ENCODE assay signal across 8 cellular contexts in the genomic region with DNA sequence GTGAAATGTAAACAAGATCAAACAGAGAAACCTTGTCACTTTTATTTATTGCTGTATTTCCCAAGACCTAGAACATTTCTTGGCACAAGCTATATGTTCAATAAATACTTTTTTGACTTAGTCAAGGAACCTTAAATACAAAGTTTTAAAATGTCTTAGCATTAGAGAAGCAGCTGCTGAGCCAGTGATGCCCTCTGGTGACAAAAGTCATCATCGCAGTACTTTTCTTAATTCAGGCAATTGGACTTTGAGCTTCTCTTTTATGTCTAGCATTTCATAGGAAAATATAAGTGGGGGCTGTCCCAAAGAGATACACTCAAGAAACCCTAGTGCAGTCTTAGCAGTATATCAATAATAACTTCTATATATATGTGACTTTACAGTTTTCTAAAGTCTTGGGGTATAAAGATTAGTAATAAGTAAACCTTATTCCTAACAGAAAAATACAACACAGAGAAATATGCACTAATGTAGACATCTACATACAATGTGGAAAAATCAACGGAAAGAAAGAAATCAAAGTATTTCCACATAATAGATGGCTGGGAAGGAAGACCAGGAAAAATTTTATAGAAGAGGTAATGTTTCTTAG.
DNase-seq lines count a peak whose midpoint lies in the region; ATAC-seq, FAIRE-seq and TF ChIP-seq lines count a peak whose summit lies in the region.

No MANE protein-coding gene starts in this region.

- peaks cover 4% of the 10 kb centered on the region for H3K27me3 Mint-ChIP-seq in CD4-positive, alpha-beta T cell
- no peaks in the 10 kb centered on the region for H3K27me3 Mint-ChIP-seq in activated CD4-positive, alpha-beta memory T cell treated with anti-CD3 and anti-CD28 coated beads for 36 hours

- POLR2A ChIA-PET in CD4-positive, alpha-beta T cell (lab: Charles Lee): interaction anchor here (1.2 to 3.9 kb wide), 5 partner anchors 14 to 156 kb away, joined by 3 to 16 read pairs (median 8); a partner anchor contains a TSS
- POLR2A ChIA-PET in activated CD4-positive, alpha-beta memory T cell treated with anti-CD3 and anti-CD28 coated beads for 36 hours (lab: Charles Lee): interaction anchor here (1.2 kb wide), 1 partner anchor 52 kb away, joined by 5 read pairs; no protein-coding TSS in a partner anchor

- H3K9me3 ChIP-seq in CD4-positive, alpha-beta T cell (ENCODE audit: control insufficient read depth, low read length): no peaks in the 10 kb centered on the region
- H3K9me3 ChIP-seq in osteoblast (ENCODE audit: low read depth, low read length): no peaks in the 10 kb centered on the region

- H3K36me3 ChIP-seq in KMS-11 (ENCODE audit: insufficient read depth) (no peaks in the 10 kb centered on the region), osteoblast (ENCODE audit: insufficient read depth, low read length) (no peaks in the 10 kb centered on the region)

- peak; percentile 13 to 45 (median 32) for DNase-seq in CD4-positive, alpha-beta T cell
- peak; percentile 61 for DNase-seq in activated CD4-positive, alpha-beta memory T cell treated with anti-CD3 and anti-CD28 coated beads for 36 hours
- DNase-seq in frontal cortex (ENCODE audit: low spot score in 2 of 2) (no peak), osteoblast (ENCODE audit: insufficient read length, low spot score, missing footprints) (no peak), NCI-H2107 treated with DMSO at 0.1 percent for 48 hours (lab: John Stamatoyannopoulos, UW; ENCODE audit: unreplicated experiment) (no peak)
- peak; percentile 36 for DNase-seq in stimulated activated CD4-positive, alpha-beta T cell treated with anti-CD3 and anti-CD28 coated beads, Interleukin-2, amount 100 ng/mL, for 4 hours (ENCODE audit: low read depth)

- H2AFZ ChIP-seq in KMS-11 (ENCODE audit: low read depth) (no peak overlapping the region), osteoblast (ENCODE audit: low read length) (no peak overlapping the region)

- TF ChIP-seq CTCF in CD4-positive, alpha-beta T cell (IDR thresholded peaks at IDR 0.05): peak; percentile 96
- peak; percentile 55 for TF ChIP-seq CTCF in KMS-11 (conservative IDR thresholded peaks at IDR 0.05; ENCODE audit: low read depth, low read length)
- no peak for TF ChIP-seq CTCF in osteoblast (IDR thresholded peaks at IDR 0.05; ENCODE audit: extremely low read depth, low read depth, low read length)

- H3K4me3 ChIP-seq in KMS-11 (IDR thresholded peaks at IDR 0.05; ENCODE audit: insufficient read depth, low read depth, low read length) (no peak overlapping the region), osteoblast (ENCODE audit: insufficient read depth, low read length) (no peak overlapping the region)

- no peaks in the 10 kb centered on the region for H3K36me3 Mint-ChIP-seq in CD4-positive, alpha-beta T cell (ENCODE audit: low read depth)
- peaks cover 2% of the 10 kb centered on the region for H3K36me3 Mint-ChIP-seq in activated CD4-positive, alpha-beta memory T cell treated with anti-CD3 and anti-CD28 coated beads for 36 hours

- no peak overlapping the region for H3K9ac ChIP-seq in KMS-11

- peak; percentile 70 for ATAC-seq in CD4-positive, alpha-beta T cell (ENCODE audit: poor library complexity)
- ATAC-seq in GM19351 (IDR thresholded peaks at IDR 0.05; ENCODE audit: unreplicated experiment): peak; percentile 84

- H3K27ac Mint-ChIP-seq in CD4-positive, alpha-beta T cell: no peak overlapping the region
- no peak overlapping the region for H3K27ac Mint-ChIP-seq in activated CD4-positive, alpha-beta memory T cell treated with anti-CD3 and anti-CD28 coated beads for 36 hours

- peaks cover 9% of the 10 kb centered on the region for H3K4me1 Mint-ChIP-seq in CD4-positive, alpha-beta T cell (ENCODE audit: low read depth)
- peaks cover 17% of the 10 kb centered on the region for H3K4me1 Mint-ChIP-seq in activated CD4-positive, alpha-beta memory T cell treated with anti-CD3 and anti-CD28 coated beads for 36 hours (ENCODE audit: low read depth)

- H4K20me1 ChIP-seq in KMS-11 (ENCODE audit: insufficient read depth) (no peaks in the 10 kb centered on the region), osteoblast (ENCODE audit: insufficient read depth, low read length) (no peaks in the 10 kb centered on the region)

- H3K79me2 ChIP-seq in KMS-11 (ENCODE audit: insufficient read depth, low read depth) (no peaks in the 10 kb centered on the region), osteoblast (ENCODE audit: insufficient read depth, low read length) (no peaks in the 10 kb centered on the region)

- H3K4me1 ChIP-seq in KMS-11 (ENCODE audit: low read depth, poor library complexity, severe bottlenecking) (no peaks in the 10 kb centered on the region), osteoblast (ENCODE audit: insufficient read depth, low read length) (no peaks in the 10 kb centered on the region)

- FAIRE-seq in frontal cortex (lab: Jason Lieb, UNC): peak; percentile 88

- no peaks in the 10 kb centered on the region for H3K27me3 ChIP-seq in CD4-positive, alpha-beta T cell (ENCODE audit: control insufficient read depth, insufficient read depth, low read length)
- no peaks in the 10 kb centered on the region for H3K27me3 ChIP-seq in KMS-11 (ENCODE audit: insufficient read depth, low read depth)
- H3K27me3 ChIP-seq in osteoblast (ENCODE audit: insufficient read depth, low read length): no peaks in the 10 kb centered on the region

- no peaks in the 10 kb centered on the region for H3K9me3 Mint-ChIP-seq in CD4-positive, alpha-beta T cell
- H3K9me3 Mint-ChIP-seq in activated CD4-positive, alpha-beta memory T cell treated with anti-CD3 and anti-CD28 coated beads for 36 hours: peaks cover 11% of the 10 kb centered on the region

- CTCF ChIA-PET in CD4-positive, alpha-beta T cell (lab: Charles Lee): interaction anchor here (0.8 to 3.3 kb wide), 26 partner anchors 9 to 293 kb away, joined by 3 to 57 read pairs (median 4); a partner anchor contains a TSS
- CTCF ChIA-PET in activated CD4-positive, alpha-beta memory T cell treated with anti-CD3 and anti-CD28 coated beads for 36 hours (lab: Charles Lee): interaction anchor here (0.6 to 4.4 kb wide), 42 partner anchors 9 to 1198 kb away, joined by 3 to 91 read pairs (median 6); a partner anchor contains a TSS

- H3K4me2 ChIP-seq in KMS-11 (no peak overlapping the region), osteoblast (ENCODE audit: insufficient read depth, low read length) (no peak overlapping the region)

- intact Hi-C loops in CD4-positive, alpha-beta T cell (cut with DNase I, micrococcal nuclease): loop anchor here (1.0 to 5.0 kb wide), 4 partner anchors 13 to 158 kb away; a partner anchor contains a TSS
- intact Hi-C loops in activated CD4-positive, alpha-beta memory T cell treated with anti-CD3 and anti-CD28 coated beads for 36 hours (cut with micrococcal nuclease): loop anchor here (1.0 kb wide), 3 partner anchors 49 to 319 kb away; no protein-coding TSS in a partner anchor

- H3K27ac ChIP-seq in CD4-positive, alpha-beta T cell (ENCODE audit: low read depth, low read length): no peak overlapping the region
- H3K27ac ChIP-seq in KMS-11 (no peak overlapping the region), osteoblast (ENCODE audit: low read depth, low read length) (no peak overlapping the region)

- H3K4me3 Mint-ChIP-seq in CD4-positive, alpha-beta T cell: no peak overlapping the region
- no peak overlapping the region for H3K4me3 Mint-ChIP-seq in activated CD4-positive, alpha-beta memory T cell treated with anti-CD3 and anti-CD28 coated beads for 36 hours

Comparison
In these comparisons a context has a peak if more than half of its experiments do, and no peak if none do; other contexts are left out.
1. DNase-seq: peak in CD4-positive, alpha-beta T cell (10 of 10), activated CD4-positive, alpha-beta memory T cell treated with anti-CD3 and anti-CD28 coated beads for 36 hours (single experiment) and stimulated activated CD4-positive, alpha-beta T cell treated with anti-CD3 and anti-CD28 coated beads, Interleukin-2, amount 100 ng/mL, for 4 hours (single experiment); none in frontal cortex (0 of 2), osteoblast (single experiment) and NCI-H2107 treated with DMSO at 0.1 percent for 48 hours (single experiment).